Comparison of ENCODE assay signal across 9 cellular contexts in the genomic region with DNA sequence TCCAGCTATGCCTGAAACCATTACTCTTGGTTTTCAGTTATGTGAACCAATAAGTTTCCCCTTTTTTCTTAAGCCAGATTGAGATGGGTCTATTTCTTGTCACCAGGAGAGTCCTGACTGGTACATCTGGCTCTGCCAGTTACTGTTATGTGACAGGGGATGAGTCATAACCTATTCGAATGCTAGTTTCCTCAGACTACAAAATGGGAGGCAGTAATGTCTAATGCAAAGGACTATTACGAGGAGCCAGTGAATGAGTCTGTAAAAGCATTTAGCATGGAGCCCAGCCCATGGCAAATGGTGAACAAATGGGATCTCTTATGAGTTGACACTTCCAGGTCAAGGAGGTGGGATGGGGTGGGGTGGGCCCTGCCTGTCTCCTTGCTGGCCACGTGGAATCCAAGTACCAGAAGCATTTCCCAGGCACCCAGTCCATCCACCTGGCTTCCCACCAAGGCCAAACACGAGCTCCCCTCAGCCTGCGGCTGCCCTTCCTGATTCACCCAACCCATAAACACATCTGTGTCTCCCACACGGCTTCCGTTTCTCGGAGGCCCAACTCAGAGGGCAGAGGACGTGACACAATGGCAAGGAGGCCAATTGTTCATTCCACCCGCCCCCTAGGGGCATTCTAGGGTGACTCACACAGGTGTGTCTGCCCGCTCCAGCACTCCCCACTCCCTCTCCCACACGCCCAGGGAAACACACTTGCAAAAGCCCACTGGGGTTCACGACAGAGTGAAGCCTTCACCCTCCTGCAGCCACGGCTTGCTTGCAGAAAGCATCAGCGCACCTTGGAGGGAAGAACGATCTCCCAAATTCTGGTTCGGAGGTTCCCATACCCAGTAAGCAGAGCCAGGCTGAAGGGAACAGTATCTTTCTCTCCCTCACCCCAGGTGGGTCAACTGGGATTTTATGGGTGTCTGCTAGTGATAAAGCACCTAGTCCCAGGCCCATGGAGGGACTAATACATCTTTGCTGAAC.
DNase-seq lines count a peak whose midpoint lies in the region; ATAC-seq and TF ChIP-seq lines count a peak whose summit lies in the region.
"Had no signal": no experiment of that assay in that cellular context is flagged by ENCODE, and none has a peak within 500 bp of the region (broad histone marks: within the 10 kb centered on the region; RNA-seq: fewer than 3 reads in every experiment).

No MANE protein-coding gene starts in this region.

- no peak overlapping the region for H3K4me3 ChIP-seq in left ventricle myocardium inferior
- H3K4me3 ChIP-seq: SJSA1 had no signal

- peaks cover 63% of the 10 kb centered on the region for H3K4me1 ChIP-seq in left ventricle myocardium inferior

- DNase-seq in activated naive CD4-positive, alpha-beta T cell treated with Interleukin-2 at 50 U/mL for 16 hours, result peak; percentile 80
- no peak for DNase-seq in activated naive CD4-positive, alpha-beta T cell (lab: John Stamatoyannopoulos, UW)
- DNase-seq in activated CD4-positive, alpha-beta T cell treated with anti-CD3 and anti-CD28 coated beads, Interleukin-2, amount 50 U/mL, for 4 hours, result peak; percentile 67 to 71
- DNase-seq in left ventricle myocardium inferior, result no peak
- DNase-seq in type B pancreatic cell (ENCODE audit: extremely low spot score, unreplicated experiment), result no peak
- DNase-seq in KG1 (lab: John Stamatoyannopoulos, UW), result no peak
- DNase-seq in HUDEP-2 (lab: John Stamatoyannopoulos, UW; ENCODE audit: unreplicated experiment in 76 of 76), result no peak

- peaks cover 23% of the 10 kb centered on the region for H3K4me1 Mint-ChIP-seq in type B pancreatic cell (ENCODE audit: unreplicated experiment)

- H3K9me3 Mint-ChIP-seq in type B pancreatic cell, result no peaks in the 10 kb centered on the region

- H3K27ac Mint-ChIP-seq in type B pancreatic cell, result peak overlapping the region; percentile 95

- no peak for ATAC-seq in GM18861 (IDR thresholded peaks at IDR 0.05; ENCODE audit: unreplicated experiment)

- H3K36me3 Mint-ChIP-seq in type B pancreatic cell, result no peaks in the 10 kb centered on the region

- H3K27me3 Mint-ChIP-seq in type B pancreatic cell, result no peaks in the 10 kb centered on the region

- no peaks in the 10 kb centered on the region for H3K36me3 ChIP-seq in left ventricle myocardium inferior
- H3K36me3 ChIP-seq: SJSA1 had no signal

- H3K27ac ChIP-seq in left ventricle myocardium inferior (replicated peaks), result peak overlapping the region; percentile 70
- H3K27ac ChIP-seq: SJSA1 had no signal

- TF ChIP-seq CTCF in left ventricle myocardium inferior (IDR thresholded peaks at IDR 0.05; ENCODE audit: borderline replicate concordance) (no peak), type B pancreatic cell (conservative IDR thresholded peaks at IDR 0.05) (no peak)

- peak overlapping the region; percentile 28 for H3K4me3 Mint-ChIP-seq in type B pancreatic cell

- intact Hi-C loops in left ventricle myocardium inferior (cut with micrococcal nuclease), result no loop called here

- H3K27me3 ChIP-seq in left ventricle myocardium inferior (ENCODE audit: low read depth), result no peaks in the 10 kb centered on the region
- H3K27me3 ChIP-seq: SJSA1 had no signal

- H3K9me3 ChIP-seq in left ventricle myocardium inferior (replicated peaks), result no peaks in the 10 kb centered on the region
- H3K9me3 ChIP-seq: SJSA1 had no signal

Comparison
In these comparisons a context has a peak if more than half of its experiments do, and no peak if none do; other contexts are left out.
1. DNase-seq: peak in activated naive CD4-positive, alpha-beta T cell treated with Interleukin-2 at 50 U/mL for 16 hours (single experiment) and activated CD4-positive, alpha-beta T cell treated with anti-CD3 and anti-CD28 coated beads, Interleukin-2, amount 50 U/mL, for 4 hours (2 of 2); none in activated naive CD4-positive, alpha-beta T cell (0 of 4), left ventricle myocardium inferior (single experiment), type B pancreatic cell (single experiment), KG1 (single experiment) and HUDEP-2 (0 of 76).